Comparison of ENCODE assay signal across 8 cellular contexts in genomic region chr10:73810735-73811465, GRCh38. TPM values are rescaled to one million over a fixed set of nuclear protein-coding genes. Genes with fewer than 3 reads are reported as not detected.
A peak's percentile ranks its signal among the peaks of the same experiment; 100 is the strongest.
DNase-seq lines count a peak whose midpoint lies in the region; ATAC-seq and TF ChIP-seq lines count a peak whose summit lies in the region.

No MANE protein-coding gene starts in this region.

- BruUV-seq in MCF 10A (replicated peaks; lab: Mats Ljungman, UMichigan) = no TSS peak

- POLR2A ChIA-PET in MCF 10A (lab: Yijun Ruan, JAX) = interaction anchor here (0.6 to 2.8 kb wide), 13 partner anchors 8 to 122 kb away, joined by 3 to 53 read pairs (median 5); partner anchors contain the start of genes CHCHD1 and ZSWIM8

- no peaks in the 10 kb centered on the region for H3K9me3 Mint-ChIP-seq in T-helper 2 cell treated with Interferon-gamma antibody and Interleukin-4, amounts not matched to agents 5 μg/mL and 100 μg/mL, for 36 hours
- H3K9me3 Mint-ChIP-seq in MCF 10A (ENCODE audit: unreplicated experiment) = no peaks in the 10 kb centered on the region

- no peaks in the 10 kb centered on the region for H3K27me3 Mint-ChIP-seq in T-helper 2 cell treated with Interferon-gamma antibody and Interleukin-4, amounts not matched to agents 5 μg/mL and 100 μg/mL, for 36 hours (ENCODE audit: low read depth)
- H3K27me3 Mint-ChIP-seq in MCF 10A (ENCODE audit: insufficient read depth, unreplicated experiment) = no peaks in the 10 kb centered on the region

- DNase-seq in Right ventricle myocardium inferior (ENCODE audit: missing footprints) = peak; percentile 77
- DNase-seq in cardiac septum (ENCODE audit: low spot score) = no peak
- DNase-seq in T-helper 2 cell treated with Interferon-gamma antibody and Interleukin-4, amounts not matched to agents 5 μg/mL and 100 μg/mL, for 36 hours (ENCODE audit: low spot score) = peak; percentile 57
- no peak for DNase-seq in MCF 10A (ENCODE audit: unreplicated experiment)
- peak; percentile 46 to 64 for DNase-seq in left colon
- peak in 2 of 3 experiments; percentile 24 to 40 for DNase-seq in stimulated activated CD4-positive, alpha-beta T cell treated with anti-CD3 and anti-CD28 coated beads, TNF-alpha, amount 100 ng/mL, for 4 hours (ENCODE audit: low read depth in 3 of 3)
- no peak for DNase-seq in NCI-H2081 (lab: John Stamatoyannopoulos, UW)

- no peak for TF ChIP-seq CTCF in MCF 10A (IDR thresholded peaks at IDR 0.05; ENCODE audit: unreplicated experiment)

- H3K27ac Mint-ChIP-seq in T-helper 2 cell treated with Interferon-gamma antibody and Interleukin-4, amounts not matched to agents 5 μg/mL and 100 μg/mL, for 36 hours = peak overlapping the region; percentile 94
- H3K27ac Mint-ChIP-seq in MCF 10A (ENCODE audit: low read depth, unreplicated experiment) = peak overlapping the region; percentile 19

- H3K36me3 Mint-ChIP-seq in T-helper 2 cell treated with Interferon-gamma antibody and Interleukin-4, amounts not matched to agents 5 μg/mL and 100 μg/mL, for 36 hours (ENCODE audit: low read depth) = peaks cover 56% of the 10 kb centered on the region
- peaks cover 32% of the 10 kb centered on the region for H3K36me3 Mint-ChIP-seq in MCF 10A (ENCODE audit: insufficient read depth, unreplicated experiment)

- ATAC-seq in Right ventricle myocardium inferior (peak; percentile 20), HG03135 (IDR thresholded peaks at IDR 0.05; ENCODE audit: unreplicated experiment) (peak; percentile 30), left colon (peak; percentile 34)

- intact Hi-C loops in Right ventricle myocardium inferior (cut with DNase I) (loop anchor here (2.0 kb wide), 1 partner anchor 26 kb away; the partner anchor contains the start of gene ZSWIM8), cardiac septum (cut with DNase I) (loop anchor here (1.0 to 5.0 kb wide), 2 partner anchors 26 to 61 kb away; partner anchors contain the start of genes CAMK2G and ZSWIM8), MCF 10A (cut with micrococcal nuclease) (loop anchor here (2.0 kb wide), 1 partner anchor 68 kb away; no protein-coding TSS in a partner anchor), left colon (cut with DNase I, micrococcal nuclease) (no loop called here)

- CTCF ChIA-PET in MCF 10A (lab: Yijun Ruan, JAX) = interaction anchor here (1.9 kb wide), 1 partner anchor 129 kb away, joined by 7 read pairs; no protein-coding TSS in a partner anchor

- H3K4me3 Mint-ChIP-seq in T-helper 2 cell treated with Interferon-gamma antibody and Interleukin-4, amounts not matched to agents 5 μg/mL and 100 μg/mL, for 36 hours = peak overlapping the region; percentile 88
- peak overlapping the region; percentile 72 for H3K4me3 Mint-ChIP-seq in MCF 10A (ENCODE audit: unreplicated experiment)

- H3K4me1 Mint-ChIP-seq in T-helper 2 cell treated with Interferon-gamma antibody and Interleukin-4, amounts not matched to agents 5 μg/mL and 100 μg/mL, for 36 hours (ENCODE audit: low read depth) = peaks cover 31% of the 10 kb centered on the region
- peaks cover 14% of the 10 kb centered on the region for H3K4me1 Mint-ChIP-seq in MCF 10A (ENCODE audit: insufficient read depth, unreplicated experiment)

RNA-seq across cellular contexts. Expression of gene NDST2, which starts 0.5 kb away (rescaled TPM):
- total RNA-seq in Right ventricle myocardium inferior (10.5 TPM), cardiac septum (16.0 TPM), MCF 10A (2022) (22.9 and 25.2 TPM in 2 replicates), left colon (10 to 100 TPM; 21.4 to 24.3 TPM)

RNA-seq across cellular contexts. Expression of gene ZSWIM8, which starts 25.5 kb away (rescaled TPM):
- total RNA-seq in Right ventricle myocardium inferior (45.3 TPM), cardiac septum (57.1 TPM), MCF 10A (2022) (84.2 and 112 TPM in 2 replicates), left colon (10 to 100 TPM; 60.4 to 67.1 TPM)

RNA-seq across cellular contexts. Expression of gene CHCHD1, which starts 29.1 kb away (rescaled TPM):
- 30.8 TPM for total RNA-seq in Right ventricle myocardium inferior
- 19.5 TPM for total RNA-seq in cardiac septum
- 13.1 and 19.5 TPM in 2 replicates for total RNA-seq in MCF 10A (2022)
- 10 to 100 TPM; 26.0 to 28.5 TPM for total RNA-seq in left colon

Comparison
In these comparisons a context has a peak if more than half of its experiments do, and no peak if none do; other contexts are left out.
1. DNase-seq: peak in Right ventricle myocardium inferior (single experiment), T-helper 2 cell treated with Interferon-gamma antibody and Interleukin-4, amounts not matched to agents 5 μg/mL and 100 μg/mL, for 36 hours (single experiment), left colon (2 of 2) and stimulated activated CD4-positive, alpha-beta T cell treated with anti-CD3 and anti-CD28 coated beads, TNF-alpha, amount 100 ng/mL, for 4 hours (2 of 3); none in cardiac septum (single experiment), MCF 10A (single experiment) and NCI-H2081 (0 of 2).
2. intact Hi-C loops: an anchor here in Right ventricle myocardium inferior (2.0 kb wide), cardiac septum (1.0 to 5.0 kb wide) and MCF 10A (2.0 kb wide); none called in left colon.
3. Peak in every context shown above with its lines, with median percentiles within 50 percentile points of each other: ATAC-seq.